16 cellular contexts compared by ENCODE assay signal in genomic region chr1:33762099-33762830, GRCh38.
DNase-seq lines count a peak whose midpoint lies in the region; ATAC-seq and TF ChIP-seq lines count a peak whose summit lies in the region.
"Had no signal": no experiment of that assay in that cellular context is flagged by ENCODE, and none has a peak within 500 bp of the region (broad histone marks: within the 10 kb centered on the region; RNA-seq: fewer than 3 reads in every experiment).

No MANE protein-coding gene starts in this region.

- H3K9ac ChIP-seq in mammary epithelial cell (ENCODE audit: insufficient read depth, low read length), result no peak overlapping the region

- intact Hi-C loops in right cardiac atrium (cut with DNase I), result no loop called here
- intact Hi-C loops in mammary epithelial cell (cut with micrococcal nuclease), result no loop called here

- 62% methylated on average over 1 of the region's 1 CpG for WGBS in right cardiac atrium
- WGBS in mammary epithelial cell (ENCODE audit: low coverage, missing lambda C conversion rate), result no CpG with 5 or more reads among the region's 1 CpG

- H3K79me2 ChIP-seq in mammary epithelial cell (ENCODE audit: insufficient read depth, low read length), result no peaks in the 10 kb centered on the region

- no TSS peak for BruUV-seq in mammary epithelial cell (replicated peaks; lab: Mats Ljungman, UMichigan)

- H3K27ac ChIP-seq in right cardiac atrium (ENCODE audit: low read length), result peak overlapping the region; percentile 66
- peak overlapping the region; percentile 22 for H3K27ac ChIP-seq in temporal lobe (ENCODE audit: low read depth, low read length)
- no peak overlapping the region for H3K27ac ChIP-seq in mammary epithelial cell (ENCODE audit: insufficient read depth, low read depth, low read length)

- dilution Hi-C loops in mammary epithelial cell (cut with HindIII; ENCODE audit: low sequenced_read_pairs), result no loop called here

- H4K20me1 ChIP-seq in mammary epithelial cell (ENCODE audit: insufficient read depth, low read length), result no peaks in the 10 kb centered on the region

- H3K27me3 ChIP-seq in right cardiac atrium (ENCODE audit: control insufficient read depth, insufficient read depth) (no peaks in the 10 kb centered on the region), mammary epithelial cell (ENCODE audit: insufficient read depth, low read length) (no peaks in the 10 kb centered on the region)

- H3K4me3 ChIP-seq in cardiac fibroblast (replicated peaks in 1 of 2; ENCODE audit: low read depth in 2 of 2, low read length in 2 of 2) (no peak overlapping the region), right cardiac atrium (ENCODE audit: low read length) (no peak overlapping the region), mammary epithelial cell (replicated peaks in 1 of 3; ENCODE audit: insufficient read depth in 1 of 3, low read depth in 2 of 3, low read length in 3 of 3) (no peak overlapping the region)

- TF ChIP-seq CTCF in cardiac fibroblast (IDR thresholded peaks at IDR 0.05; ENCODE audit: low read depth, low read length) (no peak), mammary epithelial cell (conservative IDR thresholded peaks at IDR 0.05 in 1 of 2, IDR thresholded peaks at IDR 0.05 in 1 of 2; ENCODE audit: extremely low read depth in 1 of 2, insufficient read depth in 1 of 2, low read depth in 1 of 2, low read length in 2 of 2) (no peak)

- no peaks in the 10 kb centered on the region for H3K36me3 ChIP-seq in mammary epithelial cell (ENCODE audit: insufficient read depth, low read length)

- H3K4me2 ChIP-seq in mammary epithelial cell (ENCODE audit: insufficient read depth, low read depth, low read length), result no peak overlapping the region

- H3K4me1 ChIP-seq in right cardiac atrium (ENCODE audit: control insufficient read depth, insufficient read depth, low read length), result peaks cover 2% of the 10 kb centered on the region
- no peaks in the 10 kb centered on the region for H3K4me1 ChIP-seq in mammary epithelial cell (ENCODE audit: insufficient read depth, low read length)

- ATAC-seq in right cardiac atrium, result peak; percentile 52 to 78
- no peak for ATAC-seq in GM21619 (IDR thresholded peaks at IDR 0.05; ENCODE audit: unreplicated experiment)
- ATAC-seq in HG03469 (IDR thresholded peaks at IDR 0.05; ENCODE audit: unreplicated experiment), result no peak
- ATAC-seq: activated T-cell treated with anti-CD3 and anti-CD28 coated beads, Interleukin-2, amount 50 U/mL, for 4 hours had no signal

- no peak overlapping the region for H2AFZ ChIP-seq in mammary epithelial cell (ENCODE audit: low read depth, low read length)

- no peaks in the 10 kb centered on the region for H3K9me3 ChIP-seq in right cardiac atrium (ENCODE audit: control insufficient read depth, low read length)
- no peaks in the 10 kb centered on the region for H3K9me3 ChIP-seq in mammary epithelial cell (replicated peaks; ENCODE audit: insufficient read depth, low read length)

- peak; percentile 12 for DNase-seq in GM04503 (ENCODE audit: low read depth)
- peak; percentile 8 to 13 for DNase-seq in cardiac fibroblast (ENCODE audit: low read depth in 2 of 2)
- peak; percentile 37 to 80 (median 72) for DNase-seq in right cardiac atrium
- DNase-seq in NCI-H1417 treated with DMSO at 0.1 percent for 48 hours (lab: John Stamatoyannopoulos, UW), result no peak
- no peak for DNase-seq in mammary epithelial cell
- DNase-seq: activated CD4-positive, alpha-beta T cell treated with anti-CD3 and anti-CD28 coated beads, Interleukin-2, amount 50 U/mL, for 4 hours; activated T-cell treated with anti-CD3 and anti-CD28 coated beads, Interleukin-2, amount 50 U/mL, for 4 hours; C1 segment of cervical spinal cord; caudate nucleus; effector memory CD4-positive, alpha-beta T cell; NCI-H1436 treated with DMSO at 0.1 percent for 48 hours; NCI-H226; stimulated activated CD4-positive, alpha-beta T cell treated with anti-CD3 and anti-CD28 coated beads, Interleukin-4, amount 100 ng/mL, for 1 hour had no signal

- CTCF ChIA-PET in mammary epithelial cell (lab: Charles Lee; ENCODE audit: low non-redundant PET), result no interaction called here

- in situ Hi-C loops in mammary epithelial cell (cut with MboI; ENCODE audit: low sequenced_read_pairs in 2 of 2), result no loop called here

Comparison
In these comparisons a context has a peak if more than half of its experiments do, and no peak if none do; other contexts are left out.
1. DNase-seq: peak in GM04503 (single experiment), cardiac fibroblast (2 of 2) and right cardiac atrium (3 of 3); none in NCI-H1417 treated with DMSO at 0.1 percent for 48 hours (single experiment) and mammary epithelial cell (single experiment).
2. ATAC-seq: peak in right cardiac atrium (2 of 2); none in GM21619 (single experiment) and HG03469 (single experiment).